ENCODE assay signal across 8 cellular contexts in the genomic region with DNA sequence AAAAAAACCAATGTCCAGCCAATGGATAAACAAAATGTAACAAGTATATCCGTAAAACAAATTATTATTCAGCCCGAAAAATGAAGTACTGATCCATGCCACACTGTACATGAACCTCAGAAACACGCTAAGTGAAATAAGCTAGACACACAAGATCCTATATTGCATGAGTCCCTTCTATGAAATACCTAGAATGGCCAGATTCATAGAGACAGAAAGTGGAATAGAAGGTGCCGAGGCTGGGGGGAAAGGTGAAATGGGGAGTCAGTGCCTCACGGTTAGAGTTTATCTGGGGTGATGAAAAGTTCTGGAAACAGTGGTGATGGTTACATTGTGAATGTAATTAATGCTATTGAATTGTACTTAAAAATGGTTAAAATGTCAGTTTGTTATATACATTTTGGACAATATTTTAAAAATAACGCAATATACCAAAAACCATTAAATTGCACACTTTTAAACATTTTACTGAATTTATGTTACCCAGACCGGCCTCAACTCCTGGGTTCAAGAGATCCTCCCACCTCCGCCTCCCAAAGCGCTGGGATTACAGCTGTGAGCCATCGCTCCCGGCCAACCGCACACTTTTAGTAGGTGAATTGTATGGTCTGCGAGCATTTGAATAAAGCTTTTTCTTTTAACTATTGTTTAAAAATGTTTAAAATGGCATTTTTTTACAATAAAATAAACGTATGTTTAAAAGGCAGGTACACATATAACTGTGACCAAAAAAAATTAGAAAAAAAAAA. TPM values are rescaled to one million over a fixed set of nuclear protein-coding genes. Genes with fewer than 3 reads are reported as not detected.
DNase-seq lines count a peak whose midpoint lies in the region; ATAC-seq and TF ChIP-seq lines count a peak whose summit lies in the region.

No MANE protein-coding gene starts in this region.

- TF ChIP-seq CTCF in kidney epithelial cell (IDR thresholded peaks at IDR 0.05; ENCODE audit: insufficient read depth, low read length, poor library complexity, severe bottlenecking) (no peak), thoracic aorta (IDR thresholded peaks at IDR 0.05) (no peak), GM13976 (IDR thresholded peaks at IDR 0.05; ENCODE audit: borderline replicate concordance, control extremely low read depth, extremely low read depth, insufficient read depth, missing control alignments) (no peak)

- H3K4me3 ChIP-seq in kidney epithelial cell (ENCODE audit: low read depth, low read length) (peak overlapping the region; percentile 82), thoracic aorta (peak overlapping the region; percentile 91)

- in situ Hi-C loops in GM13976 (cut with MboI; ENCODE audit: low sequenced_read_pairs, unreplicated experiment): no loop called here

- peak; percentile 13 for DNase-seq in COLO668 (lab: John Stamatoyannopoulos, UW; ENCODE audit: unreplicated experiment)
- peak; percentile 54 for DNase-seq in HT-29 (ENCODE audit: low spot score)
- peak; percentile 25 for DNase-seq in activated T-helper 9 cell treated with anti-CD3 and anti-CD28 coated beads, Interleukin-2, amount 50 U/mL, for 16 hours (ENCODE audit: low read depth)
- DNase-seq in kidney epithelial cell (ENCODE audit: low read depth): no peak
- DNase-seq in thoracic aorta (ENCODE audit: low spot score): no peak
- no peak for DNase-seq in GM13976 (ENCODE audit: low spot score)

- peaks cover 11 to 30% of the 10 kb centered on the region in 2 donors for H3K4me1 ChIP-seq in thoracic aorta (ENCODE audit: control insufficient read depth in 1 of 2, low read depth in 2 of 2)

- ATAC-seq in thoracic aorta (ENCODE audit: insufficient number of reproducible peaks, low FRiP score, low read depth): no peak
- ATAC-seq in HG03139 (IDR thresholded peaks at IDR 0.05; ENCODE audit: unreplicated experiment): no peak
- ATAC-seq in GM21367 (IDR thresholded peaks at IDR 0.05; ENCODE audit: unreplicated experiment): no peak

- H3K27ac ChIP-seq in thoracic aorta: peak overlapping the region; percentile 99 to 100

- H3K27me3 ChIP-seq in kidney epithelial cell (ENCODE audit: control insufficient read depth, insufficient read depth, low read length) (no peaks in the 10 kb centered on the region), thoracic aorta (replicated peaks; ENCODE audit: insufficient read depth) (no peaks in the 10 kb centered on the region)

- H3K36me3 ChIP-seq in kidney epithelial cell (ENCODE audit: control insufficient read depth, insufficient read depth, low read length) (no peaks in the 10 kb centered on the region), thoracic aorta (no peaks in the 10 kb centered on the region)

- H3K9me3 ChIP-seq in thoracic aorta: no peaks in the 10 kb centered on the region

RNA-seq across cellular contexts. Expression of a gene that starts 2.1 kb away (rescaled TPM):
- total RNA-seq in HT-29 (2014; rRNA removed; shearing (Covaris generic)): 19.4 and 19.5 TPM in 2 replicates
- 10.9 and 11.7 TPM in 2 replicates for total RNA-seq in kidney epithelial cell
- total RNA-seq in thoracic aorta: 10 to 100 TPM; 24.0 to 30.8 TPM

RNA-seq across cellular contexts. Expression of a gene that starts 13.7 kb away (rescaled TPM):
- total RNA-seq in HT-29 (2014; rRNA removed; shearing (Covaris generic)): not detected in 2 replicates
- not detected in 2 replicates for total RNA-seq in kidney epithelial cell
- not detected for total RNA-seq in thoracic aorta

Comparison
In these comparisons a context has a peak if more than half of its experiments do, and no peak if none do; other contexts are left out.
1. DNase-seq: peak in COLO668 (single experiment), HT-29 (single experiment) and activated T-helper 9 cell treated with anti-CD3 and anti-CD28 coated beads, Interleukin-2, amount 50 U/mL, for 16 hours (single experiment); none in kidney epithelial cell (single experiment), thoracic aorta (single experiment) and GM13976 (single experiment).